In the genomic region with DNA sequence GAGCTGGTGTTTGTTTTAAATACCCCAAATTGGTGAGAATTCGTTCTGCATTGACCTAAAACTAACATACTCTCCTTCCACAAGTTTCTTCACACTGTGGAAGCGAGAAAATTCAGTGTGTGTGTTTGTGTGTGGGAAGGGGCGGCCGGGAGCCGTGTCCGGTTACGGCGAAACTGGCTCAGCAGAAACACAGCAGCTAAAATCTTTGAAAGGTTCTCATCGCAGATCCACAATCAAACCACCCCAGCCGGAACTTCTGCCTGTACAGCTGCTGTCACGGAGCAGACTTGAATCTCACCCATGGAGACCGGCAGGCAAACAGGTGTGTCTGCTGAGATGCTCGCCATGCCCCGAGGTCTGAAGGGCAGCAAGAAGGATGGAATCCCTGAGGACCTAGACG, we compare ENCODE assay signal across 11 cellular contexts. TPM values are rescaled to one million over a fixed set of nuclear protein-coding genes. Genes with fewer than 3 reads are reported as not detected.
"Had no signal": no experiment of that assay in that cellular context is flagged by ENCODE, and none has a peak within 500 bp of the region (broad histone marks: within the 10 kb centered on the region; RNA-seq: fewer than 3 reads in every experiment).

TAF11L3 (plus strand) TSS at position 301 of the 400 bp plus-strand sequence.

RNA-seq across cellular contexts. Expression of gene TAF11L3, which starts in this region (rescaled TPM):
- polyA plus RNA-seq: naive thymus-derived CD4-positive, alpha-beta T cell; naive thymus-derived CD8-positive, alpha-beta T cell; neural cell; ovary; pancreas; psoas muscle; right cardiac atrium; sigmoid colon; small intestine; smooth muscle cell; spleen had no signal
